Comparison of ENCODE assay signal across 23 cellular contexts in genomic region chr22:32573991-32574390, GRCh38.
"Had no signal": no experiment of that assay in that cellular context is flagged by ENCODE, and none has a peak within 500 bp of the region (broad histone marks: within the 10 kb centered on the region; RNA-seq: fewer than 3 reads in every experiment).

No MANE protein-coding gene starts in this region.

- H3K4me1 ChIP-seq: Peyer's patch had no signal

- H3K27me3 ChIP-seq: Peyer's patch had no signal

- H3K4me3 ChIP-seq: Peyer's patch had no signal

- DNase-seq: activated B cell treated with CpG ODN at 0.5 μM for 24 hours; activated CD4-positive, alpha-beta T cell treated with anti-CD3 and anti-CD28 coated beads for 1 hour; activated CD4-positive, alpha-beta T cell treated with anti-CD3 and anti-CD28 coated beads, Interleukin-2, amount 10 ng/mL, durations not matched to agents 24 days and 14 days; activated CD4-positive, alpha-beta T cell treated with anti-CD3 and anti-CD28 coated beads, Interleukin-2, amount 50 U/mL, for 48 hours; activated gamma-delta T cell; activated naive CD4-positive, alpha-beta T cell treated with anti-CD3 and anti-CD28 coated beads for 36 hours; activated T-cell treated with anti-CD3 and anti-CD28 coated beads, Interleukin-2, amount 50 U/mL, for 4 hours; amygdala; IMR-90; Kasumi-1; KBM-7; NCI-H1092; NCI-H1417; NCI-H2029; NCI-H345; NCI-H510A; NCI-H526 treated with DMSO at 0.1 percent for 48 hours; Peyer's patch; SIG-M5; T-helper 17 cell; T-helper 9 cell had no signal

- ATAC-seq: activated T-cell treated with anti-CD3 and anti-CD28 coated beads, Interleukin-2, amount 50 U/mL, for 4 hours; T-helper 17 cell had no signal

- H3K36me3 ChIP-seq: Peyer's patch had no signal

- FAIRE-seq: astrocyte, TTC549 had no signal

- H3K9me3 ChIP-seq: Peyer's patch had no signal

- H3K27ac ChIP-seq: Peyer's patch had no signal
